In the genomic region with DNA sequence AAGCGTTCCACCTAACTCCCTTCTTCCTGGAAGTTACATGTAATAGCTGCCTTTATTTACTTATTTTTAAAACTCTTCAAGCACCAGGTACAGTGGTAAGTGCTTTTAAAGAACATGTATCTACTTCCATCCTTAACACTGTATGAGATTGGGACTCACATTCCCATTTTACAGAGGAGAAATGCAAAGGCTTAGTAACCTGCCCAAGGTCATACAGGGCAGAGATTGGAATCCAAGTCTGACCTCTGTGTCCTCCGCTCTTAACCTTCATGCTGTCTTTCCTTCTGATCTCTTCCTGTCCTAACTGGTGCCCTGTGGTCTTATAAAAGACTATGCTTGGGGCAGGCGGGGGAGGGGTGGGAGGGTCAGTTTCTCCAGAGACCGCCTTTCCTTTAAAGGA, we compare ENCODE assay signal across 1 cellular context.
TF ChIP-seq lines count a peak whose summit lies in the region.

No MANE protein-coding gene starts in this region.

TF ChIP-seq in GM23338, 12 proteins besides CTCF, POLR2A, EP300 and RAD21 (continued from another document):
- TF ChIP-seq, protein P1, sequence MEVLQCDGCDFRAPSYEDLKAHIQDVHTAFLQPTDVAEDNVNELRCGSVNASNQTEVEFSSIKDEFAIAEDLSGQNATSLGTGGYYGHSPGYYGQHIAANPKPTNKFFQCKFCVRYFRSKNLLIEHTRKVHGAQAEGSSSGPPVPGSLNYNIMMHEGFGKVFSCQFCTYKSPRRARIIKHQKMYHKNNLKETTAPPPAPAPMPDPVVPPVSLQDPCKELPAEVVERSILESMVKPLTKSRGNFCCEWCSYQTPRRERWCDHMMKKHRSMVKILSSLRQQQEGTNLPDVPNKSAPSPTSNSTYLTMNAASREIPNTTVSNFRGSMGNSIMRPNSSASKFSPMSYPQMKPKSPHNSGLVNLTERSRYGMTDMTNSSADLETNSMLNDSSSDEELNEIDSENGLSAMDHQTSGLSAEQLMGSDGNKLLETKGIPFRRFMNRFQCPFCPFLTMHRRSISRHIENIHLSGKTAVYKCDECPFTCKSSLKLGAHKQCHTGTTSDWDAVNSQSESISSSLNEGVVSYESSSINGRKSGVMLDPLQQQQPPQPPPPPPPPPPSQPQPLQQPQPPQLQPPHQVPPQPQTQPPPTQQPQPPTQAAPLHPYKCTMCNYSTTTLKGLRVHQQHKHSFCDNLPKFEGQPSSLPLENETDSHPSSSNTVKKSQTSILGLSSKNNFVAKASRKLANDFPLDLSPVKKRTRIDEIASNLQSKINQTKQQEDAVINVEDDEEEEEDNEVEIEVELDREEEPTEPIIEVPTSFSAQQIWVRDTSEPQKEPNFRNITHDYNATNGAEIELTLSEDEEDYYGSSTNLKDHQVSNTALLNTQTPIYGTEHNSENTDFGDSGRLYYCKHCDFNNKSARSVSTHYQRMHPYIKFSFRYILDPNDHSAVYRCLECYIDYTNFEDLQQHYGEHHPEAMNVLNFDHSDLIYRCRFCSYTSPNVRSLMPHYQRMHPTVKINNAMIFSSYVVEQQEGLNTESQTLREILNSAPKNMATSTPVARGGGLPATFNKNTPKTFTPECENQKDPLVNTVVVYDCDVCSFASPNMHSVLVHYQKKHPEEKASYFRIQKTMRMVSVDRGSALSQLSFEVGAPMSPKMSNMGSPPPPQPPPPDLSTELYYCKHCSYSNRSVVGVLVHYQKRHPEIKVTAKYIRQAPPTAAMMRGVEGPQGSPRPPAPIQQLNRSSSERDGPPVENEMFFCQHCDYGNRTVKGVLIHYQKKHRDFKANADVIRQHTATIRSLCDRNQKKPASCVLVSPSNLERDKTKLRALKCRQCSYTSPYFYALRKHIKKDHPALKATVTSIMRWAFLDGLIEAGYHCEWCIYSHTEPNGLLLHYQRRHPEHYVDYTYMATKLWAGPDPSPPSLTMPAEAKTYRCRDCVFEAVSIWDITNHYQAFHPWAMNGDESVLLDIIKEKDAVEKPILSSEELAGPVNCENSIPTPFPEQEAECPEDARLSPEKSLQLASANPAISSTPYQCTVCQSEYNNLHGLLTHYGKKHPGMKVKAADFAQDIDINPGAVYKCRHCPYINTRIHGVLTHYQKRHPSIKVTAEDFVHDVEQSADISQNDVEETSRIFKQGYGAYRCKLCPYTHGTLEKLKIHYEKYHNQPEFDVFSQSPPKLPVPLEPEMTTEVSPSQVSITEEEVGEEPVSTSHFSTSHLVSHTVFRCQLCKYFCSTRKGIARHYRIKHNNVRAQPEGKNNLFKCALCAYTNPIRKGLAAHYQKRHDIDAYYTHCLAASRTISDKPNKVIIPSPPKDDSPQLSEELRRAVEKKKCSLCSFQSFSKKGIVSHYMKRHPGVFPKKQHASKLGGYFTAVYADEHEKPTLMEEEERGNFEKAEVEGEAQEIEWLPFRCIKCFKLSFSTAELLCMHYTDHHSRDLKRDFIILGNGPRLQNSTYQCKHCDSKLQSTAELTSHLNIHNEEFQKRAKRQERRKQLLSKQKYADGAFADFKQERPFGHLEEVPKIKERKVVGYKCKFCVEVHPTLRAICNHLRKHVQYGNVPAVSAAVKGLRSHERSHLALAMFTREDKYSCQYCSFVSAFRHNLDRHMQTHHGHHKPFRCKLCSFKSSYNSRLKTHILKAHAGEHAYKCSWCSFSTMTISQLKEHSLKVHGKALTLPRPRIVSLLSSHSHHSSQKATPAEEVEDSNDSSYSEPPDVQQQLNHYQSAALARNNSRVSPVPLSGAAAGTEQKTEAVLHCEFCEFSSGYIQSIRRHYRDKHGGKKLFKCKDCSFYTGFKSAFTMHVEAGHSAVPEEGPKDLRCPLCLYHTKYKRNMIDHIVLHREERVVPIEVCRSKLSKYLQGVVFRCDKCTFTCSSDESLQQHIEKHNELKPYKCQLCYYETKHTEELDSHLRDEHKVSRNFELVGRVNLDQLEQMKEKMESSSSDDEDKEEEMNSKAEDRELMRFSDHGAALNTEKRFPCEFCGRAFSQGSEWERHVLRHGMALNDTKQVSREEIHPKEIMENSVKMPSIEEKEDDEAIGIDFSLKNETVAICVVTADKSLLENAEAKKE (CRISPR knock-in tag; IDR thresholded peaks at IDR 0.05): no peak
- TF ChIP-seq EZH2phosphoT487 (IDR thresholded peaks at IDR 0.05; ENCODE audit: unreplicated experiment) (no peak), EZH2 (IDR thresholded peaks at IDR 0.05; ENCODE audit: low read depth, unreplicated experiment) (no peak)
